Comparison of ENCODE assay signal across 26 cellular contexts in the genomic region with DNA sequence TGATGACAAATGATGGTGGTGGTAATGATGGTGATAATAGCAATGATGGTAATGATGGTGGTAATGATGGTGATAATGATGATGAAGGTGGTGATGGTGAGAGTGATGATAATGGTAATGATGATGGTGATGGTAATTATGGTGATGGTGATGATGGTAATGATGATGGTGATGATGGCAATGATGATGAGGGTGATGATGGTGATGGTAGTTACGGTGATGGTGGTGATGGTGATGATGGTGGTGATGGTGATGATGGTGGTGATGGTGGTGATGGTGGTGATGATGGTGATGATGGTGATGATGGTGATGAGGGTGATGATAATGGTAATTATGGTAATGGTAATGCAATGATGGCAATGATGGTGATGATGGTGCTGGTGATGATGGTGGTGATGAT.
"Had no signal": no experiment of that assay in that cellular context is flagged by ENCODE, and none has a peak within 500 bp of the region (broad histone marks: within the 10 kb centered on the region; RNA-seq: fewer than 3 reads in every experiment).

No MANE protein-coding gene starts in this region.

- H3K4me1 ChIP-seq: left ventricle myocardium inferior, neural progenitor cell, right atrium auricular region, suprapubic skin, tibial artery, upper lobe of right lung, uterus had no signal

- ATAC-seq: natural killer cell; sciatic nerve; stimulated activated effector memory CD8-positive, alpha-beta T cell treated with anti-CD3 and anti-CD28 coated beads, Interleukin-12 subunit alpha, Interleukin-12 subunit beta, amount 100 ng/mL, for 72 hours; upper lobe of right lung had no signal

- H3K36me3 ChIP-seq: left ventricle myocardium inferior, neural progenitor cell, ovary, right atrium auricular region, suprapubic skin, thoracic aorta, tibial artery, upper lobe of right lung, uterus had no signal

- H3K9me3 ChIP-seq: left ventricle myocardium inferior, ovary, right atrium auricular region, suprapubic skin, thoracic aorta, tibial artery, upper lobe of right lung, uterus had no signal

- H3K9ac ChIP-seq: neural progenitor cell had no signal

- H3K27me3 ChIP-seq: neural progenitor cell, ovary, right atrium auricular region, suprapubic skin, tibial artery, upper lobe of right lung, uterus had no signal

- DNase-seq: hypothalamus; immature natural killer cell; left ventricle myocardium inferior; mesendoderm; naive B cell; natural killer cell; nephron progenitor cell; ovary; stimulated activated CD4-positive, alpha-beta T cell treated with anti-CD3 and anti-CD28 coated beads, Interleukin-12 subunit alpha, Interleukin-12 subunit beta, amount 100 ng/mL, for 4 hours; stimulated activated CD4-positive, alpha-beta T cell treated with anti-CD3 and anti-CD28 coated beads, Interleukin-15, amount 100 ng/mL, for 24 hours; stimulated activated CD4-positive, alpha-beta T cell treated with anti-CD3 and anti-CD28 coated beads, Interleukin-2, amount 100 ng/mL, for 24 hours; stimulated activated CD4-positive, alpha-beta T cell treated with anti-CD3 and anti-CD28 coated beads, Interleukin-4, amount 100 ng/mL, for 1 hour; stimulated activated naive CD4-positive, alpha-beta T cell; tibial artery; trophoblast cell; upper lobe of right lung; uterus had no signal

- H2AFZ ChIP-seq: neural progenitor cell had no signal

- H3K4me2 ChIP-seq: neural progenitor cell had no signal

- H3K4me3 ChIP-seq: left ventricle myocardium inferior, lung, neural progenitor cell, ovary, right atrium auricular region, skin epidermis, suprapubic skin, thoracic aorta, tibial artery, upper lobe of right lung, uterus had no signal

- FAIRE-seq: islet of Langerhans had no signal

- H3K27ac ChIP-seq: left ventricle myocardium inferior, neural progenitor cell, ovary, right atrium auricular region, skin epidermis, suprapubic skin, thoracic aorta, tibial artery, upper lobe of right lung, uterus had no signal
